In genomic region chr5:175629231-175629630, GRCh38 we compare ENCODE assay signal across 18 cellular contexts. TPM values are rescaled to one million over a fixed set of nuclear protein-coding genes. Genes with fewer than 3 reads are reported as not detected.
"Had no signal": no experiment of that assay in that cellular context is flagged by ENCODE, and none has a peak within 500 bp of the region (broad histone marks: within the 10 kb centered on the region; RNA-seq: fewer than 3 reads in every experiment).

No MANE protein-coding gene starts in this region.

- H3K9me3 ChIP-seq: MG63 had no signal

- ATAC-seq: HepG2 had no signal

- H3K27me3 ChIP-seq: SJSA1 had no signal

- DNase-seq: IMR-90, Karpas-422, KG1, MG63, NCI-H1092 treated with DMSO at 0.1 percent for 48 hours, NCI-H1436, NCI-H187, NCI-H2029, NCI-H2081 treated with DMSO at 0.1 percent for 48 hours, NCI-H2227 treated with DMSO at 0.1 percent for 48 hours, NCI-H526, Right ventricle myocardium superior, RPMI8226, SIG-M5 had no signal

- H3K4me1 ChIP-seq: SJSA1 had no signal

- H3K27ac ChIP-seq: SJSA1, SK-N-MC had no signal

- H3K36me3 ChIP-seq: MG63, SJSA1 had no signal

- H3K4me3 ChIP-seq: MG63, SJSA1, SK-N-MC had no signal

RNA-seq across cellular contexts. Expression of gene HRH2, which starts 28.6 kb away (rescaled TPM):
- total RNA-seq: HepG2, IMR-90, NCI-H460, SJSA1 had no signal
